Comparison of ENCODE assay signal across 24 cellular contexts in the genomic region with DNA sequence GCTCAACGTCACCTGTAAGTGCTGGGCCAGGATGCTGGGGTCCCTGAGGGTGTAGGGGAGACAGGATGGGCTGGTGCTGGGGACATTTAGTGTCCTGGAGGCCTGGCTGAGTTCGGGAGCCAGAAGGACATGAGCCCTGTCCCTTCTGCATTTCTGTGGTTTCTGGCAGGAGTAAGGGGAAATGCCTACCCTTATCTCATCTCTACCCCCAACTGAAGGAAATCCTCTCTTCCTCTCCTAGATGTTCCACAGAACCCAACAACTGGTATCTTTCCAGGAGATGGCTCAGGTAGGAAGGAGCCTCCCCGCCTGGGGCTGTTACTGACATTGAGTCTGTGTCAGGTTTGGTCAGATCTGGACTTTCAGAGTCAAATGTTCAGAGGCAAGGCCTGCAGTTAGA. TPM values are rescaled to one million over a fixed set of nuclear protein-coding genes. Genes with fewer than 3 reads are reported as not detected.
A peak's percentile ranks its signal among the peaks of the same experiment; 100 is the strongest.
DNase-seq lines count a peak whose midpoint lies in the region; ATAC-seq and TF ChIP-seq lines count a peak whose summit lies in the region.
"Had no signal": no experiment of that assay in that cellular context is flagged by ENCODE, and none has a peak within 500 bp of the region (broad histone marks: within the 10 kb centered on the region; RNA-seq: fewer than 3 reads in every experiment).

No MANE protein-coding gene starts in this region.

- no peak for DNase-seq in activated CD8-positive, alpha-beta memory T cell treated with anti-CD3 and anti-CD28 coated beads, Interleukin-2, amount 10 ng/mL, durations not matched to agents 7 days and 5 days
- no peak for DNase-seq in activated CD8-positive, alpha-beta memory T cell treated with anti-CD3 and anti-CD28 coated beads, Interleukin-2, amount 50 U/mL, for 4 hours
- DNase-seq in Karpas-422 (no peak), T-cell (no peak), brain microvascular endothelial cell (no peak), caudate nucleus (lab: John Stamatoyannopoulos, UW) (no peak)
- no peak for DNase-seq in activated T-helper 1 cell treated with anti-CD3 and anti-CD28 coated beads, Interleukin-12 subunit alpha, Interleukin-12 subunit beta, Interleukin-2, Interleukin-4 antibody, amounts not matched to agents 30 ng/mL and 10 ng/mL and 1 ng/mL, durations not matched to agents 14 hours and 24 hours and 36 hours (ENCODE audit: low spot score)
- DNase-seq in stimulated activated naive B cell treated with anti-CD40 and anti-IgM and Interleukin-4, amounts not matched to agents 10 μg/mL and 1 μg/mL and 100 μg/mL, for 72 hours: no peak
- DNase-seq: activated CD4-positive, alpha-beta T cell treated with anti-CD3 and anti-CD28 coated beads for 48 hours; activated naive CD4-positive, alpha-beta T cell treated with anti-CD3 and anti-CD28 coated beads for 36 hours; aorta; CD8-positive, alpha-beta T cell; effector CD8-positive, alpha-beta T cell; gastrocnemius medialis; Peyer's patch; posterior cingulate gyrus; testis had no signal

- no peaks in the 10 kb centered on the region for H3K79me2 ChIP-seq in Karpas-422 (ENCODE audit: low read length)

- no peak overlapping the region for H3K27ac ChIP-seq in Karpas-422 (ENCODE audit: low read length)
- no peak overlapping the region for H3K27ac ChIP-seq in brain microvascular endothelial cell
- H3K27ac ChIP-seq in caudate nucleus (ENCODE audit: low read depth, low read length): no peak overlapping the region
- H3K27ac ChIP-seq: esophagus muscularis mucosa, gastrocnemius medialis, KMS-11, Peyer's patch, testis had no signal

- H3K9me3 Mint-ChIP-seq in activated CD8-positive, alpha-beta memory T cell treated with anti-CD3 and anti-CD28 coated beads, Interleukin-2, amount 10 ng/mL, durations not matched to agents 7 days and 5 days (ENCODE audit: low read depth): no peaks in the 10 kb centered on the region
- H3K9me3 Mint-ChIP-seq in activated T-helper 1 cell treated with anti-CD3 and anti-CD28 coated beads, Interleukin-12 subunit alpha, Interleukin-12 subunit beta, Interleukin-2, Interleukin-4 antibody, amounts not matched to agents 30 ng/mL and 10 ng/mL and 1 ng/mL, durations not matched to agents 14 hours and 24 hours and 36 hours: no peaks in the 10 kb centered on the region
- H3K9me3 Mint-ChIP-seq in stimulated activated naive B cell treated with anti-CD40 and anti-IgM and Interleukin-4, amounts not matched to agents 10 μg/mL and 1 μg/mL and 100 μg/mL, for 72 hours: peaks cover 0 to 2% of the 10 kb centered on the region in 2 donors
- no peaks in the 10 kb centered on the region for H3K9me3 Mint-ChIP-seq in T-cell
- H3K9me3 Mint-ChIP-seq: activated naive CD4-positive, alpha-beta T cell treated with anti-CD3 and anti-CD28 coated beads for 36 hours; CD8-positive, alpha-beta T cell; nephron had no signal

- in situ Hi-C loops in brain microvascular endothelial cell (cut with HindIII; ENCODE audit: low pct_ligation_motif_present, low sequenced_read_pairs): no loop called here

- H3K4me1 ChIP-seq in Karpas-422 (ENCODE audit: low read length): peaks cover 52% of the 10 kb centered on the region
- H3K4me1 ChIP-seq: esophagus muscularis mucosa, gastrocnemius medialis, Peyer's patch, testis had no signal

- H3K36me3 ChIP-seq in Karpas-422 (ENCODE audit: insufficient read depth, low read length) (no peaks in the 10 kb centered on the region), brain microvascular endothelial cell (replicated peaks) (no peaks in the 10 kb centered on the region)
- H3K36me3 ChIP-seq: esophagus muscularis mucosa, gastrocnemius medialis, Peyer's patch had no signal

- H3K4me3 ChIP-seq in Karpas-422 (ENCODE audit: low read length) (peak overlapping the region; percentile 46; the same call in 1 of the 2 replicates), brain microvascular endothelial cell (ENCODE audit: low read depth, low read length) (no peak overlapping the region)
- H3K4me3 ChIP-seq: testis had no signal

- TF ChIP-seq CTCF in brain microvascular endothelial cell (IDR thresholded peaks at IDR 0.05; ENCODE audit: low read depth, low read length, missing control alignments): no peak

- H3K36me3 Mint-ChIP-seq in activated CD8-positive, alpha-beta memory T cell treated with anti-CD3 and anti-CD28 coated beads, Interleukin-2, amount 10 ng/mL, durations not matched to agents 7 days and 5 days: no peaks in the 10 kb centered on the region
- H3K36me3 Mint-ChIP-seq in activated T-helper 1 cell treated with anti-CD3 and anti-CD28 coated beads, Interleukin-12 subunit alpha, Interleukin-12 subunit beta, Interleukin-2, Interleukin-4 antibody, amounts not matched to agents 30 ng/mL and 10 ng/mL and 1 ng/mL, durations not matched to agents 14 hours and 24 hours and 36 hours (ENCODE audit: low read depth): no peaks in the 10 kb centered on the region
- no peaks in the 10 kb centered on the region for H3K36me3 Mint-ChIP-seq in stimulated activated naive B cell treated with anti-CD40 and anti-IgM and Interleukin-4, amounts not matched to agents 10 μg/mL and 1 μg/mL and 100 μg/mL, for 72 hours
- no peaks in the 10 kb centered on the region for H3K36me3 Mint-ChIP-seq in T-cell
- H3K36me3 Mint-ChIP-seq: CD8-positive, alpha-beta T cell had no signal

- no peak overlapping the region for H2AFZ ChIP-seq in Karpas-422 (ENCODE audit: low read length)

- no peaks in the 10 kb centered on the region for H3K9me2 ChIP-seq in Karpas-422 (replicated peaks; ENCODE audit: insufficient read depth, low read length)

- H3K27me3 ChIP-seq in Karpas-422 (ENCODE audit: low read length) (no peaks in the 10 kb centered on the region), brain microvascular endothelial cell (replicated peaks) (no peaks in the 10 kb centered on the region)
- H3K27me3 ChIP-seq: gastrocnemius medialis, Peyer's patch, testis had no signal

- intact Hi-C loops in activated T-helper 1 cell treated with anti-CD3 and anti-CD28 coated beads, Interleukin-12 subunit alpha, Interleukin-12 subunit beta, Interleukin-2, Interleukin-4 antibody, amounts not matched to agents 30 ng/mL and 10 ng/mL and 1 ng/mL, durations not matched to agents 14 hours and 24 hours and 36 hours (cut with micrococcal nuclease): no loop called here

- H4K20me1 ChIP-seq in Karpas-422 (ENCODE audit: insufficient read depth, low read depth, low read length): no peaks in the 10 kb centered on the region

- POLR2A ChIA-PET in T-cell (lab: Charles Lee): no interaction called here

- peak; percentile 23 for ATAC-seq in activated CD8-positive, alpha-beta memory T cell treated with anti-CD3 and anti-CD28 coated beads, Interleukin-2, amount 10 ng/mL, durations not matched to agents 7 days and 5 days
- ATAC-seq in stimulated activated naive B cell treated with anti-CD40 and anti-IgM and Interleukin-4, amounts not matched to agents 10 μg/mL and 1 μg/mL and 100 μg/mL, for 72 hours (replicated peaks): no peak
- no peak for ATAC-seq in T-cell (replicated peaks in 1 of 4)
- ATAC-seq: CD8-positive, alpha-beta T cell; gastrocnemius medialis had no signal

- H3K9ac ChIP-seq in Karpas-422 (ENCODE audit: low read length): peak overlapping the region; percentile 50
- H3K9ac ChIP-seq: KMS-11 had no signal

- H3K9me3 ChIP-seq in Karpas-422 (ENCODE audit: low read length): no peaks in the 10 kb centered on the region
- H3K9me3 ChIP-seq: esophagus muscularis mucosa, gastrocnemius medialis, Peyer's patch, testis had no signal

- peaks cover 39% of the 10 kb centered on the region for H3K4me1 Mint-ChIP-seq in activated CD8-positive, alpha-beta memory T cell treated with anti-CD3 and anti-CD28 coated beads, Interleukin-2, amount 10 ng/mL, durations not matched to agents 7 days and 5 days
- H3K4me1 Mint-ChIP-seq in activated T-helper 1 cell treated with anti-CD3 and anti-CD28 coated beads, Interleukin-12 subunit alpha, Interleukin-12 subunit beta, Interleukin-2, Interleukin-4 antibody, amounts not matched to agents 30 ng/mL and 10 ng/mL and 1 ng/mL, durations not matched to agents 14 hours and 24 hours and 36 hours (ENCODE audit: low read depth): peaks cover 22% of the 10 kb centered on the region
- H3K4me1 Mint-ChIP-seq in stimulated activated naive B cell treated with anti-CD40 and anti-IgM and Interleukin-4, amounts not matched to agents 10 μg/mL and 1 μg/mL and 100 μg/mL, for 72 hours: peaks cover 3 to 19% of the 10 kb centered on the region in 2 donors
- no peaks in the 10 kb centered on the region for H3K4me1 Mint-ChIP-seq in T-cell

- peak overlapping the region; percentile 40 for H3K4me2 ChIP-seq in Karpas-422 (ENCODE audit: low read depth, low read length, poor library complexity, severe bottlenecking)
- H3K4me2 ChIP-seq: KMS-11 had no signal

- peaks cover 89% of the 10 kb centered on the region for H3K27me3 Mint-ChIP-seq in activated CD8-positive, alpha-beta memory T cell treated with anti-CD3 and anti-CD28 coated beads, Interleukin-2, amount 10 ng/mL, durations not matched to agents 7 days and 5 days
- H3K27me3 Mint-ChIP-seq in activated T-helper 1 cell treated with anti-CD3 and anti-CD28 coated beads, Interleukin-12 subunit alpha, Interleukin-12 subunit beta, Interleukin-2, Interleukin-4 antibody, amounts not matched to agents 30 ng/mL and 10 ng/mL and 1 ng/mL, durations not matched to agents 14 hours and 24 hours and 36 hours (ENCODE audit: insufficient read depth): peaks cover 20% of the 10 kb centered on the region
- peaks cover 29% of the 10 kb centered on the region in 2 donors for H3K27me3 Mint-ChIP-seq in stimulated activated naive B cell treated with anti-CD40 and anti-IgM and Interleukin-4, amounts not matched to agents 10 μg/mL and 1 μg/mL and 100 μg/mL, for 72 hours
- H3K27me3 Mint-ChIP-seq in T-cell: peaks cover 24 to 63% of the 10 kb centered on the region in 2 donors

- H3K4me3 Mint-ChIP-seq in activated CD8-positive, alpha-beta memory T cell treated with anti-CD3 and anti-CD28 coated beads, Interleukin-2, amount 10 ng/mL, durations not matched to agents 7 days and 5 days: peak overlapping the region; percentile 55
- H3K4me3 Mint-ChIP-seq in activated T-helper 1 cell treated with anti-CD3 and anti-CD28 coated beads, Interleukin-12 subunit alpha, Interleukin-12 subunit beta, Interleukin-2, Interleukin-4 antibody, amounts not matched to agents 30 ng/mL and 10 ng/mL and 1 ng/mL, durations not matched to agents 14 hours and 24 hours and 36 hours: peak overlapping the region; percentile 65
- H3K4me3 Mint-ChIP-seq in stimulated activated naive B cell treated with anti-CD40 and anti-IgM and Interleukin-4, amounts not matched to agents 10 μg/mL and 1 μg/mL and 100 μg/mL, for 72 hours: peak overlapping the region; percentile 27 to 82
- H3K4me3 Mint-ChIP-seq in T-cell: no peak overlapping the region
- H3K4me3 Mint-ChIP-seq: activated naive CD4-positive, alpha-beta T cell treated with anti-CD3 and anti-CD28 coated beads for 36 hours; CD8-positive, alpha-beta T cell; nephron had no signal

- CTCF ChIA-PET in activated CD8-positive, alpha-beta memory T cell treated with anti-CD3 and anti-CD28 coated beads, Interleukin-2, amount 10 ng/mL, durations not matched to agents 7 days and 5 days (lab: Charles Lee): interaction anchor here (1.0 to 1.8 kb wide), 2 partner anchors 32 to 33 kb away, joined by 3 to 8 read pairs; no protein-coding TSS in a partner anchor
- CTCF ChIA-PET in T-cell (lab: Charles Lee): no interaction called here

- H3K27ac Mint-ChIP-seq in activated CD8-positive, alpha-beta memory T cell treated with anti-CD3 and anti-CD28 coated beads, Interleukin-2, amount 10 ng/mL, durations not matched to agents 7 days and 5 days: peak overlapping the region; percentile 44
- no peak overlapping the region for H3K27ac Mint-ChIP-seq in activated T-helper 1 cell treated with anti-CD3 and anti-CD28 coated beads, Interleukin-12 subunit alpha, Interleukin-12 subunit beta, Interleukin-2, Interleukin-4 antibody, amounts not matched to agents 30 ng/mL and 10 ng/mL and 1 ng/mL, durations not matched to agents 14 hours and 24 hours and 36 hours
- no peak overlapping the region for H3K27ac Mint-ChIP-seq in stimulated activated naive B cell treated with anti-CD40 and anti-IgM and Interleukin-4, amounts not matched to agents 10 μg/mL and 1 μg/mL and 100 μg/mL, for 72 hours
- no peak overlapping the region for H3K27ac Mint-ChIP-seq in T-cell
- H3K27ac Mint-ChIP-seq: activated naive CD4-positive, alpha-beta T cell treated with anti-CD3 and anti-CD28 coated beads for 36 hours; CD8-positive, alpha-beta T cell; nephron had no signal

RNA-seq across cellular contexts. Expression of gene CD33, which starts 1.2 kb away (rescaled TPM):
- total RNA-seq in activated CD8-positive, alpha-beta memory T cell treated with anti-CD3 and anti-CD28 coated beads, Interleukin-2, amount 10 ng/mL, durations not matched to agents 7 days and 5 days: 1 to 10 TPM in 1 of 2 experiments, under 1 TPM in 1; 0.96 to 6.2 TPM
- 18.1 and 19.3 TPM in 2 replicates for total RNA-seq in Karpas-422 (2014; rRNA removed; shearing (Covaris generic); ENCODE audit: low replicate concordance)
- 6.3 and 6.8 TPM in 2 replicates for total RNA-seq in activated T-helper 1 cell treated with anti-CD3 and anti-CD28 coated beads, Interleukin-12 subunit alpha, Interleukin-12 subunit beta, Interleukin-2, Interleukin-4 antibody, amounts not matched to agents 30 ng/mL and 10 ng/mL and 1 ng/mL, durations not matched to agents 14 hours and 24 hours and 36 hours
- under 1 TPM in 4 of 5 donors, not detected in 1; 0.23 to 0.60 (median 0.42) TPM for total RNA-seq in T-cell
- total RNA-seq: CD8-positive, alpha-beta T cell; H1; kidney epithelial cell had no signal

RNA-seq across cellular contexts. Expression of gene SIGLECL1, which starts 24.8 kb away (rescaled TPM):
- total RNA-seq in activated CD8-positive, alpha-beta memory T cell treated with anti-CD3 and anti-CD28 coated beads, Interleukin-2, amount 10 ng/mL, durations not matched to agents 7 days and 5 days: not detected
- total RNA-seq in Karpas-422 (2014; rRNA removed; shearing (Covaris generic); ENCODE audit: low replicate concordance): not detected in 2 replicates
- not detected in 2 replicates for total RNA-seq in activated T-helper 1 cell treated with anti-CD3 and anti-CD28 coated beads, Interleukin-12 subunit alpha, Interleukin-12 subunit beta, Interleukin-2, Interleukin-4 antibody, amounts not matched to agents 30 ng/mL and 10 ng/mL and 1 ng/mL, durations not matched to agents 14 hours and 24 hours and 36 hours
- not detected for total RNA-seq in T-cell
- total RNA-seq: activated naive CD4-positive, alpha-beta T cell treated with anti-CD3 and anti-CD28 coated beads for 36 hours; aorta; CD8-positive, alpha-beta T cell; cerebellum; esophagus muscularis mucosa; gastrocnemius medialis; H1; NCI-H460; Peyer's patch had no signal

Comparison
In these comparisons a context has a peak if more than half of its experiments do, and no peak if none do; other contexts are left out.
1. H3K4me3 Mint-ChIP-seq: peak in activated CD8-positive, alpha-beta memory T cell treated with anti-CD3 and anti-CD28 coated beads, Interleukin-2, amount 10 ng/mL, durations not matched to agents 7 days and 5 days (single experiment), activated T-helper 1 cell treated with anti-CD3 and anti-CD28 coated beads, Interleukin-12 subunit alpha, Interleukin-12 subunit beta, Interleukin-2, Interleukin-4 antibody, amounts not matched to agents 30 ng/mL and 10 ng/mL and 1 ng/mL, durations not matched to agents 14 hours and 24 hours and 36 hours (single experiment) and stimulated activated naive B cell treated with anti-CD40 and anti-IgM and Interleukin-4, amounts not matched to agents 10 μg/mL and 1 μg/mL and 100 μg/mL, for 72 hours (2 of 2); none in T-cell (0 of 3).